Comparison of ENCODE assay signal across 19 cellular contexts in genomic region chr22:42887523-42888507, GRCh38. TPM values are rescaled to one million over a fixed set of nuclear protein-coding genes. Genes with fewer than 3 reads are reported as not detected.
DNase-seq lines count a peak whose midpoint lies in the region; ATAC-seq and TF ChIP-seq lines count a peak whose summit lies in the region.
"Had no signal": no experiment of that assay in that cellular context is flagged by ENCODE, and none has a peak within 500 bp of the region (broad histone marks: within the 10 kb centered on the region; RNA-seq: fewer than 3 reads in every experiment).

No MANE protein-coding gene starts in this region.

- H3K4me1 Mint-ChIP-seq in activated naive CD4-positive, alpha-beta T cell treated with anti-CD3 and anti-CD28 coated beads, Interleukin-2, amount 50 U/mL, for 24 hours = peaks cover 12% of the 10 kb centered on the region
- peaks cover 17% of the 10 kb centered on the region for H3K4me1 Mint-ChIP-seq in activated T-helper 17 cell treated with anti-CD3 and anti-CD28 coated beads, Interleukin-2, amount 50 U/mL, for 72 hours

- H3K36me3 Mint-ChIP-seq in activated naive CD4-positive, alpha-beta T cell treated with anti-CD3 and anti-CD28 coated beads, Interleukin-2, amount 50 U/mL, for 24 hours = peaks cover 3% of the 10 kb centered on the region
- peaks cover 53% of the 10 kb centered on the region for H3K36me3 Mint-ChIP-seq in activated T-helper 17 cell treated with anti-CD3 and anti-CD28 coated beads, Interleukin-2, amount 50 U/mL, for 72 hours (ENCODE audit: low read depth)

- no peak for TF ChIP-seq CTCF in lung (IDR thresholded peaks at IDR 0.05; ENCODE audit: control extremely low read depth, extremely low read depth)
- TF ChIP-seq CTCF in transverse colon (IDR thresholded peaks at IDR 0.05) = no peak

- H3K4me3 Mint-ChIP-seq in activated naive CD4-positive, alpha-beta T cell treated with anti-CD3 and anti-CD28 coated beads, Interleukin-2, amount 50 U/mL, for 24 hours = no peak overlapping the region
- no peak overlapping the region for H3K4me3 Mint-ChIP-seq in activated T-helper 17 cell treated with anti-CD3 and anti-CD28 coated beads, Interleukin-2, amount 50 U/mL, for 72 hours
- H3K4me3 Mint-ChIP-seq: activated T-cell treated with anti-CD3 and anti-CD28 coated beads, Interleukin-2, amount 50 U/mL, for 4 hours had no signal

- no peak for TF ChIP-seq POLR2A in transverse colon (IDR thresholded peaks at IDR 0.05)

- ATAC-seq in activated T-helper 17 cell treated with anti-CD3 and anti-CD28 coated beads, Interleukin-2, amount 50 U/mL, for 72 hours (replicated peaks) = no peak
- peak; percentile 68 for ATAC-seq in lung (ENCODE audit: insufficient read depth, low FRiP score)
- no peak for ATAC-seq in HG03108 (IDR thresholded peaks at IDR 0.05; ENCODE audit: unreplicated experiment)
- ATAC-seq: activated T-cell treated with anti-CD3 and anti-CD28 coated beads, Interleukin-2, amount 50 U/mL, for 4 hours; gastrocnemius medialis had no signal

- H3K4me1 ChIP-seq in lung (ENCODE audit: control insufficient read depth in 2 of 2, insufficient read depth in 2 of 2, low read length in 2 of 2) (peaks cover 0 to 28% of the 10 kb centered on the region in 2 donors), transverse colon (peaks cover 6 to 54% (median 12%) of the 10 kb centered on the region in 4 donors)

- H3K4me3 ChIP-seq in lung (no peak overlapping the region), transverse colon (no peak overlapping the region)
- H3K4me3 ChIP-seq: ascending aorta, gastrocnemius medialis, GM23248, SJCRH30, vagina had no signal

- WGBS in lung, 2 donors = 77 to 80% methylated on average over 14 of the region's 14 CpGs
- WGBS in transverse colon (ENCODE audit: low coverage in 1 of 2), 2 donors = 27 to 52% methylated on average over 2 to 14 of the region's 14 CpGs

- H3K9me3 ChIP-seq in lung (ENCODE audit: control insufficient read depth in 2 of 2, insufficient read depth in 1 of 2, low read length in 1 of 2) (no peaks in the 10 kb centered on the region), transverse colon (no peaks in the 10 kb centered on the region)
- H3K9me3 ChIP-seq: ascending aorta, gastrocnemius medialis, SJCRH30, vagina had no signal

- H3K27ac Mint-ChIP-seq in activated naive CD4-positive, alpha-beta T cell treated with anti-CD3 and anti-CD28 coated beads, Interleukin-2, amount 50 U/mL, for 24 hours = peak overlapping the region; percentile 84
- H3K27ac Mint-ChIP-seq in activated T-helper 17 cell treated with anti-CD3 and anti-CD28 coated beads, Interleukin-2, amount 50 U/mL, for 72 hours = peak overlapping the region; percentile 56

- no peaks in the 10 kb centered on the region for H3K27me3 Mint-ChIP-seq in activated naive CD4-positive, alpha-beta T cell treated with anti-CD3 and anti-CD28 coated beads, Interleukin-2, amount 50 U/mL, for 24 hours
- H3K27me3 Mint-ChIP-seq in activated T-helper 17 cell treated with anti-CD3 and anti-CD28 coated beads, Interleukin-2, amount 50 U/mL, for 72 hours = no peaks in the 10 kb centered on the region

- H3K36me3 ChIP-seq in lung (ENCODE audit: control insufficient read depth in 2 of 2, insufficient read depth in 2 of 2, low read length in 2 of 2) = peaks cover 6 to 57% of the 10 kb centered on the region in 2 donors
- H3K36me3 ChIP-seq in transverse colon = peaks cover 0 to 28% (median 5%) of the 10 kb centered on the region in 4 donors

- intact Hi-C loops in transverse colon (cut with DNase I; ENCODE audit: low total_unique reads) = no loop called here

- in situ Hi-C loops in transverse colon (cut with MboI; ENCODE audit: low pct_ligation_motif_present in 1 of 4, low pct_unique_long_range_greater_than_20kb in 1 of 4, low sequenced_read_pairs in 3 of 4) = loop anchor here in 1 of 4 donors (10.0 kb wide), 1 partner anchor 147 kb away; no protein-coding TSS in a partner anchor

- no peaks in the 10 kb centered on the region for H3K9me3 Mint-ChIP-seq in activated naive CD4-positive, alpha-beta T cell treated with anti-CD3 and anti-CD28 coated beads, Interleukin-2, amount 50 U/mL, for 24 hours
- H3K9me3 Mint-ChIP-seq in activated T-helper 17 cell treated with anti-CD3 and anti-CD28 coated beads, Interleukin-2, amount 50 U/mL, for 72 hours = no peaks in the 10 kb centered on the region
- H3K9me3 Mint-ChIP-seq: activated T-cell treated with anti-CD3 and anti-CD28 coated beads, Interleukin-2, amount 50 U/mL, for 4 hours had no signal

- H3K27ac ChIP-seq in lung (ENCODE audit: low read depth in 1 of 2, low read length in 1 of 2) = peak overlapping the region in 1 of 2 donors; percentile 79
- H3K27ac ChIP-seq in transverse colon = peak overlapping the region; percentile 50 to 73 (median 58)
- H3K27ac ChIP-seq: ascending aorta, gastrocnemius medialis, GM23248, SJCRH30, vagina had no signal

- H3K27me3 ChIP-seq in lung (ENCODE audit: control insufficient read depth, insufficient read depth) (no peaks in the 10 kb centered on the region), transverse colon (no peaks in the 10 kb centered on the region)
- H3K27me3 ChIP-seq: ascending aorta, gastrocnemius medialis, SJCRH30, vagina had no signal

- DNase-seq in activated naive CD4-positive, alpha-beta T cell treated with anti-CD3 and anti-CD28 coated beads, Interleukin-2, amount 50 U/mL, for 16 hours = no peak
- DNase-seq in lung (ENCODE audit: low spot score) (peak; percentile 50), transverse colon (peak; percentile 87), NCI-H446 (lab: John Stamatoyannopoulos, UW) (no peak), NCI-H524 treated with DMSO at 0.1 percent for 48 hours (lab: John Stamatoyannopoulos, UW) (no peak)
- DNase-seq: activated T-cell treated with anti-CD3 and anti-CD28 coated beads, Interleukin-2, amount 50 U/mL, for 4 hours; EL; gastrocnemius medialis; GM23248; islet precursor cell; Kasumi-1; NCI-H187; occipital lobe; SJCRH30 had no signal

- TF ChIP-seq EP300 in transverse colon (IDR thresholded peaks at IDR 0.05; ENCODE audit: low read depth) = no peak

RNA-seq across cellular contexts. Expression of gene ARFGAP3, which starts 30.7 kb away (rescaled TPM):
- total RNA-seq in activated T-helper 17 cell treated with anti-CD3 and anti-CD28 coated beads, Interleukin-2, amount 50 U/mL, for 72 hours = 10 to 100 TPM; 32.0 to 32.8 TPM
- total RNA-seq in lung (10 to 100 TPM; 42.0 to 42.9 TPM), transverse colon (10 to 100 TPM; 24.3 to 43.5 (median 33.3) TPM)
- 10 to 100 TPM; 25.8 to 42.7 TPM for polyA plus RNA-seq in lung

Comparison
In these comparisons a context has a peak if more than half of its experiments do, and no peak if none do; other contexts are left out.
1. DNase-seq: peak in lung (single experiment) and transverse colon (single experiment); none in activated naive CD4-positive, alpha-beta T cell treated with anti-CD3 and anti-CD28 coated beads, Interleukin-2, amount 50 U/mL, for 16 hours (single experiment), NCI-H446 (0 of 2) and NCI-H524 treated with DMSO at 0.1 percent for 48 hours (single experiment).